ENCODE assay signal across 8 cellular contexts in the genomic region with DNA sequence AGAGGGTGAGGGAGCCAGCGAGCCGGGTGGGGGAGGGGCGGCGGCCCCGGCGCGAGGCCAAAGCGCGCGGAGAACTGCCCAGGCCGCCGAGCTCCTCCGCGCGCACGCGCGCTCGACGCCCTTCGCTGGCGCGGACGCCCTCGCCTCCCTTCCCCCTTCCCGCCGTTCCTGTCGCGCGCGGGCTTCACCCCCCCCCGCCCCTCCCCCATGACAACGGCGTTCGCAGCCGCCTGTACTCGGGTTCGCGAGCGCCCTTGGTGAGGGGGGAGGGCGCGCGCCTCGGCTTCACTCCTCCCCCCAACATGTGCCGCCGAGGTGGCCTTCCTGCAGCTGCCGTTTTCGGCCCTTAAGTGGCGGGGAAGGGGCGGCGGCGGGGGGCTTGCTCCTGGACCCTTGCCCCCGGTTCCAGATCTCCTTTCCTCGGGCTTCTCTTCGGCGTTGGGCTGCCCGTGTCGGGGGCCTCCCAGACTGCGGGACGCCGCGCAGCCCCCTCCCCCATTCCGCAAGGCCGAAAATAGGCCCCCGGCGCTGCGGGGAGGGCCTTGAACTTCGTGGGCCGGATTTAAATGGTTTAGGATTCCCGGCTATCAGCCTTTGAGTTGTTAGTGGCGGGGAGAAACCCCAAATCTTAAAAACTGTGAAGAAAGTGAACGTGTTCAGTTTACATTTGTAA. TPM values are rescaled to one million over a fixed set of nuclear protein-coding genes. Genes with fewer than 3 reads are reported as not detected.
DNase-seq lines count a peak whose midpoint lies in the region; ATAC-seq and TF ChIP-seq lines count a peak whose summit lies in the region.

No MANE protein-coding gene starts in this region.

- TF ChIP-seq CTCF in AG04450 (IDR thresholded peaks at IDR 0.05; ENCODE audit: low read depth, low read length): no peak

- POLR2A ChIA-PET in AG04450 (lab: Yijun Ruan, JAX): interaction anchor here (0.7 to 1.9 kb wide), 8 partner anchors 12 to 153 kb away, joined by 3 to 17 read pairs (median 5); partner anchors contain the start of gene ELOB

- DNase-seq in AG04450 (ENCODE audit: low read depth, low spot score): peak; percentile 41
- DNase-seq in NCI-H2029 (lab: John Stamatoyannopoulos, UW): peak; percentile 80
- peak; percentile 89 for DNase-seq in UCSD-AML1 (lab: John Stamatoyannopoulos, UW; ENCODE audit: unreplicated experiment)
- DNase-seq in effector memory CD4-positive, alpha-beta T cell: peak in 2 of 3 donors; percentile 44 to 59
- DNase-seq in medulla oblongata (ENCODE audit: extremely low spot score): peak; percentile 85
- peak; percentile 71 to 73 for DNase-seq in stimulated activated CD8-positive, alpha-beta memory T cell treated with anti-CD3 and anti-CD28 coated beads, Interleukin-15, amount 100 ng/mL, for 48 hours (ENCODE audit: low read depth in 2 of 2)

- H3K36me3 ChIP-seq in effector memory CD4-positive, alpha-beta T cell (ENCODE audit: control insufficient read depth, insufficient read depth, low read length): peaks cover 14% of the 10 kb centered on the region

- ATAC-seq in GM18502 (IDR thresholded peaks at IDR 0.05; ENCODE audit: poor library complexity, unreplicated experiment): peak; percentile 41
- ATAC-seq in HG02938 (IDR thresholded peaks at IDR 0.05; ENCODE audit: unreplicated experiment): peak; percentile 32

- peak overlapping the region; percentile 91 for H3K4me3 ChIP-seq in AG04450 (ENCODE audit: low read depth, low read length)
- H3K4me3 ChIP-seq in effector memory CD4-positive, alpha-beta T cell (ENCODE audit: insufficient read depth, low read depth, low read length, poor library complexity, severe bottlenecking): peak overlapping the region; percentile 80

- CTCF ChIA-PET in AG04450 (lab: Charles Lee): interaction anchor here (0.8 to 1.3 kb wide), 2 partner anchors 115 to 174 kb away, joined by 3 to 4 read pairs; no protein-coding TSS in a partner anchor

- no peaks in the 10 kb centered on the region for H3K27me3 ChIP-seq in AG04450 (ENCODE audit: control insufficient read depth, insufficient read depth, low read length)
- H3K27me3 ChIP-seq in effector memory CD4-positive, alpha-beta T cell (replicated peaks; ENCODE audit: control insufficient read depth, insufficient read depth, low read length, poor library complexity, severe bottlenecking): no peaks in the 10 kb centered on the region

- peaks cover 14% of the 10 kb centered on the region for H3K9me3 ChIP-seq in AG04450 (ENCODE audit: control insufficient read depth, insufficient read depth, low read length)
- H3K9me3 ChIP-seq in effector memory CD4-positive, alpha-beta T cell (ENCODE audit: control insufficient read depth, low read length): no peaks in the 10 kb centered on the region

- H3K4me1 ChIP-seq in effector memory CD4-positive, alpha-beta T cell (ENCODE audit: control insufficient read depth, insufficient read depth, low read length, poor library complexity, severe bottlenecking): peaks cover 22% of the 10 kb centered on the region

- H3K27ac ChIP-seq in AG04450 (ENCODE audit: low read depth, low read length): peak overlapping the region; percentile 99
- peak overlapping the region; percentile 98 for H3K27ac ChIP-seq in effector memory CD4-positive, alpha-beta T cell (ENCODE audit: insufficient read depth, low read length, poor library complexity, severe bottlenecking)

RNA-seq across cellular contexts. Expression of gene SRRM2, which starts 0.5 kb away (rescaled TPM):
- 80.5 and 116 TPM in 2 replicates for polyA plus RNA-seq in AG04450 (2011; rRNA removed)
- polyA minus RNA-seq in AG04450 (2011; rRNA and poly(A)+ RNA removed): 130 and 214 TPM in 2 replicates

RNA-seq across cellular contexts. Expression of gene ELOB, which starts 24.1 kb away (rescaled TPM):
- 146 and 230 TPM in 2 replicates for polyA plus RNA-seq in AG04450 (2011; rRNA removed)
- polyA minus RNA-seq in AG04450 (2011; rRNA and poly(A)+ RNA removed): 64.6 and 91.4 TPM in 2 replicates

RNA-seq across cellular contexts. Expression of gene PRSS27, which starts 33.0 kb away (rescaled TPM):
- 0.32 and 0.46 TPM in 2 replicates for polyA plus RNA-seq in AG04450 (2011; rRNA removed)
- 0.04 and 0.23 TPM in 2 replicates for polyA minus RNA-seq in AG04450 (2011; rRNA and poly(A)+ RNA removed)

RNA-seq across cellular contexts. Expression of gene PRSS33, which starts 34.4 kb away (rescaled TPM):
- not detected in 2 replicates for polyA plus RNA-seq in AG04450 (2011; rRNA removed)
- not detected in 2 replicates for polyA minus RNA-seq in AG04450 (2011; rRNA and poly(A)+ RNA removed)

RNA-seq across cellular contexts. Expression of gene PRSS41, which starts 45.3 kb away (rescaled TPM):
- not detected in 2 replicates for polyA plus RNA-seq in AG04450 (2011; rRNA removed)
- not detected in 2 replicates for polyA minus RNA-seq in AG04450 (2011; rRNA and poly(A)+ RNA removed)

Comparison
In these comparisons a context has a peak if more than half of its experiments do, and no peak if none do; other contexts are left out.
1. Peak in every context shown above with its lines: DNase-seq, ATAC-seq, H3K4me3 ChIP-seq and H3K27ac ChIP-seq.